In the genomic region with DNA sequence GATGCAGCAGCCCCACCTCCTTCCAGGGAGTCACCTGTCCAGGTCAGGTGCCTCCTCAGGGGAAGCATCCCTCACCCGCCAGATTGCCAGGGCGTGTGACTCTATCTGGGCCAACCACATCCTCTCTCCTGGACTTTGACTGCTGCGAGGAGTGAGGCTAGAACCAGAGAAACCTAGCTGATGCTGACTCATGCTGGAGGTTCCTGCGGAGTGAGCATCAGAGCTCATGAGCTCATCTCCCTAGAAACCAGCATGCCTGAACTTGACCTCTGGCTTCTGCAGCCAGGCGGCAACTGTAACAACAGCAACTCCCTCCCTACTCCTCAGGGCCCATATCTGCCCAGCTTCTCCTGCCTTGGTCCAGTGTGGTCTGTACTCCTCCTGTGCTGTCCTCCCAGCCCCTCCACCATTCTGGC, we compare ENCODE assay signal across 9 cellular contexts. TPM values are rescaled to one million over a fixed set of nuclear protein-coding genes. Genes with fewer than 3 reads are reported as not detected.
DNase-seq lines count a peak whose midpoint lies in the region; ATAC-seq and TF ChIP-seq lines count a peak whose summit lies in the region.
"Had no signal": no experiment of that assay in that cellular context is flagged by ENCODE, and none has a peak within 500 bp of the region (broad histone marks: within the 10 kb centered on the region; RNA-seq: fewer than 3 reads in every experiment).

No MANE protein-coding gene starts in this region.

- no peaks in the 10 kb centered on the region for H3K79me2 ChIP-seq in osteoblast (ENCODE audit: insufficient read depth, low read length)

- peaks cover 32% of the 10 kb centered on the region for H3K4me1 ChIP-seq in osteoblast (ENCODE audit: insufficient read depth, low read length)

- TF ChIP-seq CTCF in epithelial cell of proximal tubule (conservative IDR thresholded peaks at IDR 0.05; ENCODE audit: low read depth, low read length) (no peak), osteoblast (IDR thresholded peaks at IDR 0.05; ENCODE audit: extremely low read depth, low read depth, low read length) (no peak)

- no peaks in the 10 kb centered on the region for H4K20me1 ChIP-seq in osteoblast (ENCODE audit: insufficient read depth, low read length)

- H3K4me2 ChIP-seq in osteoblast (ENCODE audit: insufficient read depth, low read length), result peak overlapping the region; percentile 55

- H3K27ac ChIP-seq in osteoblast (ENCODE audit: low read depth, low read length), result peak overlapping the region; percentile 95

- DNase-seq in 8988T (peak; percentile 53), NCI-H2171 treated with DMSO at 0.1 percent for 48 hours (lab: John Stamatoyannopoulos, UW) (peak; percentile 93), epithelial cell of proximal tubule (ENCODE audit: low read depth) (peak; percentile 97), osteoblast (ENCODE audit: insufficient read length, low spot score, missing footprints) (peak; percentile 88), NCI-H2029 treated with DMSO at 0.1 percent for 48 hours (lab: John Stamatoyannopoulos, UW) (no peak)
- peak; percentile 28 for DNase-seq in activated CD4-positive, alpha-beta T cell treated with anti-CD3 and anti-CD28 coated beads, Interleukin-2, amount 50 U/mL, for 1 hour

- H3K4me3 ChIP-seq in epithelial cell of proximal tubule (ENCODE audit: low read depth, low read length) (no peak overlapping the region), osteoblast (ENCODE audit: insufficient read depth, low read length) (peak overlapping the region; percentile 30)

- no peaks in the 10 kb centered on the region for H3K36me3 ChIP-seq in osteoblast (ENCODE audit: insufficient read depth, low read length)

- no peaks in the 10 kb centered on the region for H3K9me3 ChIP-seq in osteoblast (ENCODE audit: low read depth, low read length)

- ATAC-seq in GM18520 (IDR thresholded peaks at IDR 0.05; ENCODE audit: unreplicated experiment) (peak; percentile 92), HG02973 (IDR thresholded peaks at IDR 0.05; ENCODE audit: unreplicated experiment) (peak; percentile 75)

- H2AFZ ChIP-seq in osteoblast (ENCODE audit: low read length), result peak overlapping the region; percentile 53

- H3K27me3 ChIP-seq in osteoblast (ENCODE audit: insufficient read depth, low read length), result no peaks in the 10 kb centered on the region

RNA-seq across cellular contexts. Expression of gene NT5DC4, which starts 28.3 kb away (rescaled TPM):
- not detected in 2 replicates for total RNA-seq in epithelial cell of proximal tubule
- not detected in 2 replicates for total RNA-seq in osteoblast
- total RNA-seq: neural crest cell had no signal

RNA-seq across cellular contexts. Expression of gene SLC20A1, which starts 46.8 kb away (rescaled TPM):
- total RNA-seq in epithelial cell of proximal tubule (60.1 and 89.7 TPM in 2 replicates), osteoblast (96.3 and 131 TPM in 2 replicates)
